In genomic region chr5:74648835-74649286, GRCh38 we compare ENCODE assay signal across 8 cellular contexts. TPM values are rescaled to one million over a fixed set of nuclear protein-coding genes. Genes with fewer than 3 reads are reported as not detected.
DNase-seq lines count a peak whose midpoint lies in the region; ATAC-seq, FAIRE-seq and TF ChIP-seq lines count a peak whose summit lies in the region.

No MANE protein-coding gene starts in this region.

- H3K27me3 ChIP-seq in SJSA1 (replicated peaks): no peaks in the 10 kb centered on the region

- DNase-seq in DMS53 treated with DMSO at 0.1 percent for 48 hours (lab: John Stamatoyannopoulos, UW; ENCODE audit: unreplicated experiment) (peak; percentile 63), LNCaP clone FGC (ENCODE audit: low read depth) (no peak), SJSA1 (ENCODE audit: low read depth in 1 of 2, low spot score in 2 of 2) (peak in 1 of 2 experiments; percentile 69), dedifferentiated amniotic fluid mesenchymal stem cell (ENCODE audit: extremely low spot score) (peak; percentile 61), lung microvascular endothelial cell (ENCODE audit: low read depth in 2 of 2) (peak; percentile 73 to 79), urothelium cell line (ENCODE audit: low spot score) (peak; percentile 74)

- TF ChIP-seq CTCF in LNCaP clone FGC (IDR thresholded peaks at IDR 0.05; ENCODE audit: control insufficient read depth, extremely low read depth, insufficient read depth): peak; percentile 70

- H3K4me3 ChIP-seq in LNCaP clone FGC (ENCODE audit: low read depth, low read length) (no peak overlapping the region), SJSA1 (no peak overlapping the region)

- no peaks in the 10 kb centered on the region; the same call in 1 of the 2 replicates for H3K36me3 ChIP-seq in SJSA1

- ATAC-seq in GM21423 (IDR thresholded peaks at IDR 0.05; ENCODE audit: unreplicated experiment) (peak; percentile 72), HG03457 (IDR thresholded peaks at IDR 0.05; ENCODE audit: unreplicated experiment) (no peak)

- peaks cover 19% of the 10 kb centered on the region for H3K4me1 ChIP-seq in SJSA1 (replicated peaks)

- no peaks in the 10 kb centered on the region for H3K9me3 ChIP-seq in SJSA1 (replicated peaks)

- no peak for FAIRE-seq in urothelium cell line (lab: Jason Lieb, UNC)

- H3K27ac ChIP-seq in SJSA1: 0 out of 2 replicates have a peak overlapping the region, but pooled peaks have one; percentile 2

RNA-seq across cellular contexts. Expression of gene ENC1, which starts 8.3 kb away (rescaled TPM):
- total RNA-seq in SJSA1 (2014; rRNA removed; shearing (Covaris generic)): 31.3 and 34.0 TPM in 2 replicates
- total RNA-seq in lung microvascular endothelial cell: 11.1 and 29.9 TPM in 2 replicates

RNA-seq across cellular contexts. Expression of gene HEXB, which starts 36.2 kb away (rescaled TPM):
- 301 and 394 TPM in 2 replicates for total RNA-seq in SJSA1 (2014; rRNA removed; shearing (Covaris generic))
- total RNA-seq in lung microvascular endothelial cell: 102 and 112 TPM in 2 replicates
